16 cellular contexts compared by ENCODE assay signal in genomic region chr5:59923465-59923864, GRCh38. TPM values are rescaled to one million over a fixed set of nuclear protein-coding genes. Genes with fewer than 3 reads are reported as not detected.
A peak's percentile ranks its signal among the peaks of the same experiment; 100 is the strongest.
DNase-seq lines count a peak whose midpoint lies in the region; ATAC-seq and TF ChIP-seq lines count a peak whose summit lies in the region.
"Had no signal": no experiment of that assay in that cellular context is flagged by ENCODE, and none has a peak within 500 bp of the region (broad histone marks: within the 10 kb centered on the region; RNA-seq: fewer than 3 reads in every experiment).

No MANE protein-coding gene starts in this region.

- no peaks in the 10 kb centered on the region for H3K4me1 ChIP-seq in A673 (ENCODE audit: insufficient read depth, low read length, poor library complexity, severe bottlenecking)
- H3K4me1 ChIP-seq in SJCRH30 = no peaks in the 10 kb centered on the region; the same call in 1 of the 2 replicates

- POLR2A ChIA-PET in A673 (lab: Charles Lee; ENCODE audit: low non-redundant PET) = no interaction called here

- no peaks in the 10 kb centered on the region for H3K36me3 ChIP-seq in A673 (ENCODE audit: insufficient read depth, low read length, poor library complexity, severe bottlenecking)
- H3K36me3 ChIP-seq in SJCRH30 = no peaks in the 10 kb centered on the region

- H3K4me3 ChIP-seq in A673 (ENCODE audit: low read depth, low read length, poor library complexity, severe bottlenecking) (no peak overlapping the region), SJCRH30 (no peak overlapping the region), fibroblast of the aortic adventitia (ENCODE audit: low read depth, low read length) (no peak overlapping the region)
- H3K4me3 ChIP-seq: K562, mucosa of descending colon had no signal

- H3K9me3 ChIP-seq in A673 (ENCODE audit: low read depth, low read length, poor library complexity, severe bottlenecking) (no peaks in the 10 kb centered on the region), SJCRH30 (replicated peaks) (no peaks in the 10 kb centered on the region; the same call in 1 of the 2 replicates)
- H3K9me3 ChIP-seq: mucosa of descending colon had no signal

- CTCF ChIA-PET in A673 (lab: Charles Lee) = no interaction called here

- BruUV-seq in A673 (replicated peaks; lab: Mats Ljungman, UMichigan) = no TSS peak

- no peak for DNase-seq in A673 (ENCODE audit: low spot score)
- peak; percentile 6 for DNase-seq in GM03348 (ENCODE audit: low spot score)
- DNase-seq in SJCRH30 = peak; percentile 14 to 29
- peak; percentile 6 for DNase-seq in fibroblast of the aortic adventitia (ENCODE audit: low read depth)
- no peak for DNase-seq in NCI-H2107 (lab: John Stamatoyannopoulos, UW)
- DNase-seq: activated CD8-positive, alpha-beta memory T cell treated with anti-CD3 and anti-CD28 coated beads, Interleukin-2, amount 10 ng/mL, durations not matched to agents 7 days and 5 days; C1 segment of cervical spinal cord; immature natural killer cell; mucosa of descending colon; NCI-H1930; SIG-M5; stimulated activated naive CD4-positive, alpha-beta T cell treated with Interleukin-2 at 50 U/mL for 16 hours had no signal

- H3K27me3 ChIP-seq in A673 (replicated peaks; ENCODE audit: insufficient read depth, low read depth, low read length, poor library complexity) (peaks cover 29% of the 10 kb centered on the region), SJCRH30 (no peaks in the 10 kb centered on the region)

- intact Hi-C loops in A673 (cut with micrococcal nuclease; ENCODE audit: unreplicated experiment) = no loop called here

- H3K27ac ChIP-seq in A673 (ENCODE audit: low read depth, low read length, poor library complexity, severe bottlenecking) (no peak overlapping the region), SJCRH30 (no peak overlapping the region)

- TF ChIP-seq CTCF in A673 (conservative IDR thresholded peaks at IDR 0.05; ENCODE audit: low read depth, low read length) (peak; percentile 20; the same call in 1 of the 2 replicates), fibroblast of the aortic adventitia (IDR thresholded peaks at IDR 0.05; ENCODE audit: insufficient read depth, low read length) (no peak)

- ATAC-seq in HG02970 (IDR thresholded peaks at IDR 0.05; ENCODE audit: low FRiP score, unreplicated experiment) = no peak
- ATAC-seq in GM21360 (IDR thresholded peaks at IDR 0.05; ENCODE audit: unreplicated experiment) = no peak
- ATAC-seq in GM21786 (IDR thresholded peaks at IDR 0.05; ENCODE audit: unreplicated experiment) = no peak
- ATAC-seq: activated CD8-positive, alpha-beta memory T cell treated with anti-CD3 and anti-CD28 coated beads, Interleukin-2, amount 10 ng/mL, durations not matched to agents 7 days and 5 days; K562; mucosa of descending colon had no signal

RNA-seq across cellular contexts. Expression of gene PDE4D, which starts 29.9 kb away (rescaled TPM):
- total RNA-seq in A673 (2021) = 5.2 and 6.5 TPM in 2 replicates
- total RNA-seq in SJCRH30 (2014; rRNA removed; shearing (Covaris generic)) = 27.2 and 32.5 TPM in 2 replicates
- 9.2 and 12.7 TPM in 2 replicates for total RNA-seq in fibroblast of the aortic adventitia (ENCODE audit: low replicate concordance)

Comparison
In these comparisons a context has a peak if more than half of its experiments do, and no peak if none do; other contexts are left out.
1. DNase-seq: peak in GM03348 (single experiment), SJCRH30 (2 of 2) and fibroblast of the aortic adventitia (single experiment); none in A673 (single experiment) and NCI-H2107 (single experiment).